In genomic region chr1:53131590-53131938, GRCh38 we compare ENCODE assay signal across 29 cellular contexts. TPM values are rescaled to one million over a fixed set of nuclear protein-coding genes. Genes with fewer than 3 reads are reported as not detected.
"Had no signal": no experiment of that assay in that cellular context is flagged by ENCODE, and none has a peak within 500 bp of the region (broad histone marks: within the 10 kb centered on the region; RNA-seq: fewer than 3 reads in every experiment).

No MANE protein-coding gene starts in this region.

- H3K4me3 Mint-ChIP-seq: dendritic cell treated with granulocyte-macrophage colony-stimulating factor and Interleukin-4, amounts not matched to agents 40 ng/mL and 50 ng/mL, for 4 days; naive B cell; stimulated activated naive CD8-positive, alpha-beta T cell treated with anti-CD3 and anti-CD28 coated beads, Interleukin-15, amount 100 ng/mL, for 72 hours had no signal

- H3K4me3 ChIP-seq: adrenal gland, breast epithelium, lung, pancreas, skin epidermis, testis had no signal

- H3K4me1 ChIP-seq: adrenal gland, breast epithelium, pancreas, testis had no signal

- H3K27me3 Mint-ChIP-seq: dendritic cell treated with granulocyte-macrophage colony-stimulating factor and Interleukin-4, amounts not matched to agents 40 ng/mL and 50 ng/mL, for 4 days; stimulated activated naive CD8-positive, alpha-beta T cell treated with anti-CD3 and anti-CD28 coated beads, Interleukin-15, amount 100 ng/mL, for 72 hours had no signal

- H3K9me3 ChIP-seq: adrenal gland, breast epithelium, pancreas, testis had no signal

- H3K36me3 ChIP-seq: adrenal gland, breast epithelium, pancreas had no signal

- DNase-seq: activated CD4-positive, alpha-beta T cell treated with anti-CD3 and anti-CD28 coated beads for 1 hour; activated CD8-positive, alpha-beta memory T cell treated with anti-CD3 and anti-CD28 coated beads for 24 hours; activated CD8-positive, alpha-beta memory T cell treated with anti-CD3 and anti-CD28 coated beads, Interleukin-2, amount 50 U/mL, for 48 hours; activated naive CD4-positive, alpha-beta T cell treated with anti-CD3 and anti-CD28 coated beads, Interleukin-2, amount 50 U/mL, for 16 hours; activated T-cell treated with anti-CD3 and anti-CD28 coated beads, Interleukin-2, amount 50 U/mL, for 48 hours; adrenal gland; effector memory CD4-positive, alpha-beta T cell; hippocampal formation; midbrain; naive B cell; SIG-M5; stimulated activated CD4-positive, alpha-beta T cell treated with anti-CD3 and anti-CD28 coated beads, Interleukin-15, amount 100 ng/mL, for 24 hours; stimulated activated CD4-positive, alpha-beta T cell treated with anti-CD3 and anti-CD28 coated beads, Interleukin-2, amount 100 ng/mL, for 48 hours; stimulated activated naive CD8-positive, alpha-beta T cell treated with anti-CD3 and anti-CD28 coated beads, Interleukin-15, amount 100 ng/mL, for 72 hours; T-helper 1 cell; T1000; testis had no signal

- H3K36me3 Mint-ChIP-seq: naive B cell had no signal

- ATAC-seq: pancreas; SK-N-SH treated with all-trans-retinoic acid at 6 μM for 48 hours; stimulated activated naive CD8-positive, alpha-beta T cell treated with anti-CD3 and anti-CD28 coated beads, Interleukin-15, amount 100 ng/mL, for 72 hours had no signal

- H3K27ac ChIP-seq: adrenal gland, breast epithelium, pancreas had no signal

- H3K27ac Mint-ChIP-seq: dendritic cell treated with granulocyte-macrophage colony-stimulating factor and Interleukin-4, amounts not matched to agents 40 ng/mL and 50 ng/mL, for 4 days had no signal

- H3K27me3 ChIP-seq: adrenal gland, breast epithelium, pancreas, testis had no signal

- H3K9me3 Mint-ChIP-seq: dendritic cell treated with granulocyte-macrophage colony-stimulating factor and Interleukin-4, amounts not matched to agents 40 ng/mL and 50 ng/mL, for 4 days; stimulated activated naive CD8-positive, alpha-beta T cell treated with anti-CD3 and anti-CD28 coated beads, Interleukin-15, amount 100 ng/mL, for 72 hours had no signal

- H3K4me1 Mint-ChIP-seq: naive B cell; stimulated activated naive CD8-positive, alpha-beta T cell treated with anti-CD3 and anti-CD28 coated beads, Interleukin-15, amount 100 ng/mL, for 72 hours had no signal

RNA-seq across cellular contexts. Expression of gene SLC1A7, which starts 10.9 kb away (rescaled TPM):
- total RNA-seq: astrocyte, chondrocyte, glomerular endothelial cell, pancreas, renal cortical epithelial cell, urinary bladder had no signal
- polyA plus RNA-seq: keratinocyte had no signal
